ENCODE assay signal across 8 cellular contexts in genomic region chr7:107463139-107464078, GRCh38. TPM values are rescaled to one million over a fixed set of nuclear protein-coding genes. Genes with fewer than 3 reads are reported as not detected.
A peak's percentile ranks its signal among the peaks of the same experiment; 100 is the strongest.
DNase-seq lines count a peak whose midpoint lies in the region; ATAC-seq and TF ChIP-seq lines count a peak whose summit lies in the region.

No MANE protein-coding gene starts in this region.

- H4K20me1 ChIP-seq in GM23248 (ENCODE audit: insufficient read depth): no peaks in the 10 kb centered on the region

- TF ChIP-seq POLR2A in right lobe of liver (IDR thresholded peaks at IDR 0.05): no peak

- no peaks in the 10 kb centered on the region for H3K36me3 ChIP-seq in CD8-positive, alpha-beta memory T cell (ENCODE audit: insufficient read depth, low read length)
- H3K36me3 ChIP-seq in GM23248 (ENCODE audit: low read depth) (peaks cover 2% of the 10 kb centered on the region; the same call in 1 of the 2 replicates), right lobe of liver (no peaks in the 10 kb centered on the region)

- peak overlapping the region in 2 of 8 donors; percentile 1 to 27 for H3K27ac Mint-ChIP-seq in CD8-positive, alpha-beta memory T cell

- H2AFZ ChIP-seq in GM23248: no peak overlapping the region

- intact Hi-C loops in right lobe of liver (cut with DNase I): loop anchor here (10.0 kb wide), 1 partner anchor 261 kb away; no protein-coding TSS in a partner anchor

- peaks cover 2 to 8% (median 7%) of the 10 kb centered on the region in 3 donors for H3K4me1 Mint-ChIP-seq in CD8-positive, alpha-beta memory T cell

- H3K27me3 ChIP-seq in CD8-positive, alpha-beta memory T cell (ENCODE audit: insufficient read depth, low read length, poor library complexity, severe bottlenecking): no peaks in the 10 kb centered on the region
- H3K27me3 ChIP-seq in GM23248 (replicated peaks; ENCODE audit: insufficient read depth) (no peaks in the 10 kb centered on the region), right lobe of liver (no peaks in the 10 kb centered on the region)

- CTCF ChIA-PET in CD8-positive, alpha-beta memory T cell (lab: Charles Lee): interaction anchor here (0.7 to 2.6 kb wide), 16 partner anchors 9 to 1005 kb away, joined by 3 to 18 read pairs (median 5); partner anchors contain the start of gene CBLL1

- no peaks in the 10 kb centered on the region for H3K9me3 Mint-ChIP-seq in CD8-positive, alpha-beta memory T cell

- H3K9ac ChIP-seq in GM23248: no peak overlapping the region

- DNase-seq in CD8-positive, alpha-beta memory T cell: peak; percentile 12 to 66 (median 30)
- DNase-seq in GM23248 (peak; percentile 82), NCI-H2196 (lab: John Stamatoyannopoulos, UW; ENCODE audit: unreplicated experiment) (peak; percentile 67), right lobe of liver (peak; percentile 44 to 61 (median 57))
- DNase-seq in activated CD4-positive, alpha-beta T cell treated with anti-CD3 and anti-CD28 coated beads for 4 hours: peak; percentile 15 to 42
- peak; percentile 2 for DNase-seq in effector CD8-positive, alpha-beta T cell (lab: John Stamatoyannopoulos, UW)
- DNase-seq in stimulated activated CD8-positive, alpha-beta memory T cell treated with anti-CD3 and anti-CD28 coated beads, Interleukin-15, amount 100 ng/mL, for 1 hour (ENCODE audit: low read depth): peak; percentile 4

- no peaks in the 10 kb centered on the region for H3K27me3 Mint-ChIP-seq in CD8-positive, alpha-beta memory T cell

- TF ChIP-seq CTCF in right lobe of liver (IDR thresholded peaks at IDR 0.05): peak; percentile 67 to 77 (median 72)

- no peaks in the 10 kb centered on the region for H3K9me3 ChIP-seq in CD8-positive, alpha-beta memory T cell (ENCODE audit: low read length)
- H3K9me3 ChIP-seq in GM23248 (ENCODE audit: low read depth) (no peaks in the 10 kb centered on the region), right lobe of liver (no peaks in the 10 kb centered on the region)

- H3F3A ChIP-seq in GM23248 (ENCODE audit: insufficient read depth): no peaks in the 10 kb centered on the region

- peak; percentile 93 to 98 (median 96) for ATAC-seq in right lobe of liver
- ATAC-seq in HG03039 (IDR thresholded peaks at IDR 0.05; ENCODE audit: unreplicated experiment): no peak

- no peak overlapping the region for H3K27ac ChIP-seq in CD8-positive, alpha-beta memory T cell (ENCODE audit: low read depth, low read length)
- H3K27ac ChIP-seq in GM23248 (no peak overlapping the region), right lobe of liver (no peak overlapping the region)

- H3K4me2 ChIP-seq in GM23248 (ENCODE audit: unreplicated experiment): no peak overlapping the region

- WGBS in GM23248 (ENCODE audit: low coverage in 1 of 2, low lambda C conversion rate in 2 of 2, missing lambda C conversion rate in 2 of 2), 2 experiments: 79 to 81% methylated on average over 6 of the region's 6 CpGs
- WGBS in right lobe of liver (ENCODE audit: insufficient coverage, low coverage, low lambda C conversion rate, missing lambda C conversion rate): 77% methylated on average over 6 of the region's 6 CpGs

- POLR2A ChIA-PET in CD8-positive, alpha-beta memory T cell (lab: Charles Lee): interaction anchor here (0.6 kb wide), 1 partner anchor 411 kb away, joined by 3 read pairs; no protein-coding TSS in a partner anchor

- no peaks in the 10 kb centered on the region for H3K4me1 ChIP-seq in CD8-positive, alpha-beta memory T cell (ENCODE audit: insufficient read depth, low read length)
- no peaks in the 10 kb centered on the region for H3K4me1 ChIP-seq in GM23248 (ENCODE audit: insufficient read depth)
- H3K4me1 ChIP-seq in right lobe of liver: no peaks in the 10 kb centered on the region

- H3K36me3 Mint-ChIP-seq in CD8-positive, alpha-beta memory T cell: peaks cover 4 to 12% (median 7%) of the 10 kb centered on the region in 3 donors

- H3K9me2 ChIP-seq in GM23248 (ENCODE audit: insufficient read depth): no peaks in the 10 kb centered on the region

- H3K79me2 ChIP-seq in GM23248 (ENCODE audit: insufficient read depth): no peaks in the 10 kb centered on the region

- in situ Hi-C loops in GM23248 (cut with MboI): loop anchor here (25.0 kb wide), 2 partner anchors 274 to 399 kb away; partner anchors contain the start of gene CBLL1

- no peak overlapping the region for H3K4me3 ChIP-seq in CD8-positive, alpha-beta memory T cell (ENCODE audit: low read length)
- no peak overlapping the region for H3K4me3 ChIP-seq in GM23248
- H3K4me3 ChIP-seq in right lobe of liver: no peak overlapping the region

- H3K4me3 Mint-ChIP-seq in CD8-positive, alpha-beta memory T cell: no peak overlapping the region

RNA-seq across cellular contexts. Expression of gene GPR22, which starts 6.4 kb away (rescaled TPM):
- total RNA-seq in CD8-positive, alpha-beta memory T cell: not detected
- polyA plus RNA-seq in CD8-positive, alpha-beta memory T cell: 0.28 TPM
- total RNA-seq in GM23248 (2014; rRNA removed; shearing (Covaris generic)): not detected in 2 replicates
- polyA plus RNA-seq in GM23248 (2016; fragmentation: Nextera tagmentation; extraction: Ambion mirVana): 0.23 and 0.39 TPM in 2 replicates
- not detected for total RNA-seq in right lobe of liver

Comparison
In these comparisons a context has a peak if more than half of its experiments do, and no peak if none do; other contexts are left out.
1. DNase-seq: peak in every context shown above with its lines; median percentile 82 in GM23248; 67 in NCI-H2196; 57 in right lobe of liver; 30 in CD8-positive, alpha-beta memory T cell; 28 in activated CD4-positive, alpha-beta T cell treated with anti-CD3 and anti-CD28 coated beads for 4 hours; 4 in stimulated activated CD8-positive, alpha-beta memory T cell treated with anti-CD3 and anti-CD28 coated beads, Interleukin-15, amount 100 ng/mL, for 1 hour; 2 in effector CD8-positive, alpha-beta T cell.